Comparison of ENCODE assay signal across 1 cellular context in genomic region chr17:52827526-52827925, GRCh38.
TF ChIP-seq lines count a peak whose summit lies in the region.

No MANE protein-coding gene starts in this region.

TF ChIP-seq in GM23338, 12 proteins besides CTCF, POLR2A, EP300 and RAD21 (continued from another document):
- TF ChIP-seq REST (IDR thresholded peaks at IDR 0.05; ENCODE audit: unreplicated experiment): no peak
- TF ChIP-seq CREB1 (CRISPR knock-in tag; IDR thresholded peaks at IDR 0.05; ENCODE audit: low read depth): no peak
- no peak for TF ChIP-seq EZH2 (IDR thresholded peaks at IDR 0.05; ENCODE audit: low read depth, unreplicated experiment)
